In the genomic region with DNA sequence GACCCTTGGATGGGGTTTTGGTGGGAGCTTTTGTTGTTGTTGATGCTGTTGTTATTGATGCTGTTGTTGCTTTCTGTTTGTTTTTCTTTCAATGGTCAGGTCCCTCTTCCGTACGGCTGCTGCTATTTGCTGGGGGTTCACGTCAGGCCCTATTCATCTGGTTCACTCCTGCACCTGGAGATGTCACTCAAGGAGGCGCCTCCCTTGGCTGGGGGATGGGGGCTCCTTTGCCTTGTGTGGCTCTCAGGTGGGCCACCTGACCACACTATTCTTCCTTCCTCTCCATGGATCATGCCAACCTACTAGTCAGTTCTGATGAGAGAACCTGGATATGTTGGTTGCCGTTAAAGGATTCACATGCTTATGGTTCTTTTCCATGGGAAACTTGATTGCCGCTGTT, we compare ENCODE assay signal across 8 cellular contexts.
"Had no signal": no experiment of that assay in that cellular context is flagged by ENCODE, and none has a peak within 500 bp of the region (broad histone marks: within the 10 kb centered on the region; RNA-seq: fewer than 3 reads in every experiment).

No MANE protein-coding gene starts in this region.

- ATAC-seq: GM23338, HCT116 had no signal

- H3K9me3 Mint-ChIP-seq: GM23338, HFFc6 had no signal

- H3K36me3 ChIP-seq: HAP-1 had no signal

- H3K4me3 ChIP-seq: GM23248, GM23338, HAP-1 had no signal

- DNase-seq: GM23248, GOT3, H9, HCEC 1CT, HFFc6 had no signal

- H3K4me1 Mint-ChIP-seq: GM23338, H9 had no signal

- H3K27ac Mint-ChIP-seq: GM23338, H9, HFFc6 had no signal

- H3K4me1 ChIP-seq: HAP-1 had no signal

- H3K4me3 Mint-ChIP-seq: GM23338, H9, HFFc6 had no signal

- H3K27ac ChIP-seq: GM23248 had no signal
